1 cellular context compared by ENCODE assay signal in genomic region chr2:24489465-24489864, GRCh38.
A peak's percentile ranks its signal among the peaks of the same experiment; 100 is the strongest.
TF ChIP-seq lines count a peak whose summit lies in the region.

No MANE protein-coding gene starts in this region.

TF ChIP-seq in HepG2, 621 proteins besides CTCF, POLR2A, EP300 and RAD21 (continued from another document):
- TF ChIP-seq USF2 (IDR thresholded peaks at IDR 0.05; ENCODE audit: low read depth, low read length) (peak; percentile 61; the same call in 1 of the 2 replicates), USF2 (CRISPR knock-in tag; IDR thresholded peaks at IDR 0.05; ENCODE audit: borderline replicate concordance) (peak; percentile 67; the same call in 1 of the 2 replicates), CENPBD1 (CRISPR knock-in tag; IDR thresholded peaks at IDR 0.05; ENCODE audit: borderline replicate concordance, low read depth) (no peak), HMGXB4 (CRISPR knock-in tag; IDR thresholded peaks at IDR 0.05; ENCODE audit: borderline replicate concordance in 1 of 2, low read depth in 1 of 2) (peak in 1 of 2 experiments; percentile 20; a peak in 1 of 4 replicates)
